38 cellular contexts compared by ENCODE assay signal in the genomic region with DNA sequence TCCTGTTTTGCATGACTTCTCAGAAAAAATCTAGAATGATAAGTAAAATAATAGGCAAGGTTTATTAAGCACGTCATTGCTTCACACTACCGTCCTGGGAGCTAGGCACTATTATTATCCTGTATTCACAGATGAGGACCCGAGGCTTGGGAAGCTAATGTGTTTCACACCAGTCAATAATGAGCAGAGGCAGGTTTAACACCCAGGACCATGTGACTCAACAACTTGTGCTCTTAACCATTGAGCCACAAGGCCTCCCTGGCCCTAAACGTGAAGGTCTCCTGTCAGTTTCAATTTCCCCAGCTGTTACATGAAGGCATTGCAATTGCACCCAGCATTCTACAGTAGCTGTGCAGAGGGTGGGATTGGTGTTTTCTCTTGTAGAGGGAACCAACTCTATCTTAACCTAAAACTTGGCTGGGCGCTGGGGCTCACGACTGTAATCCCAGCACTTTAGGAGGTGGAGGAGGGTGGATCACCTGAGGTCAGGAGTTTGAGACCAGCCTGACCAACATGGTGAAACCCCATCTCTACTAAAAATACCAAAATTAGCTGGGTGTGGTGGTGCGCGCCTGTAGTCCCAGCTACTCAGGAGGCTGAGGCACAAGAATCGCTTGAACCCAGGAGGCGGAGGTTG.
DNase-seq lines count a peak whose midpoint lies in the region; ATAC-seq, FAIRE-seq and TF ChIP-seq lines count a peak whose summit lies in the region.
"Had no signal": no experiment of that assay in that cellular context is flagged by ENCODE, and none has a peak within 500 bp of the region (broad histone marks: within the 10 kb centered on the region; RNA-seq: fewer than 3 reads in every experiment).

No MANE protein-coding gene starts in this region.

- intact Hi-C loops in K562 (cut with micrococcal nuclease) (no loop called here), right lobe of liver (cut with DNase I) (no loop called here)

- in situ Hi-C loops in K562 (cut with MboI) = no loop called here

- no peak overlapping the region for H3K4me2 ChIP-seq in K562 (ENCODE audit: insufficient read depth, low read length)

- no peak overlapping the region for H3K4me3 Mint-ChIP-seq in stimulated activated naive CD8-positive, alpha-beta T cell treated with anti-CD3 and anti-CD28 coated beads, Interleukin-15, amount 100 ng/mL, for 72 hours
- H3K4me3 Mint-ChIP-seq: activated CD8-positive, alpha-beta memory T cell treated with anti-CD3 and anti-CD28 coated beads, Interleukin-2, amount 10 ng/mL, durations not matched to agents 7 days and 5 days; activated T-cell treated with anti-CD3 and anti-CD28 coated beads, Interleukin-2, amount 50 U/mL, for 4 hours; central memory CD8-positive, alpha-beta T cell; dendritic cell treated with granulocyte-macrophage colony-stimulating factor and Interleukin-4, amounts not matched to agents 40 ng/mL and 50 ng/mL, for 4 days; endodermal cell; nephron progenitor cell; stimulated activated effector memory CD8-positive, alpha-beta T cell treated with anti-CD3 and anti-CD28 coated beads, Interleukin-12 subunit alpha, Interleukin-12 subunit beta, amount 100 ng/mL, for 72 hours had no signal

- no peaks in the 10 kb centered on the region for H4K20me1 ChIP-seq in K562 (replicated peaks; ENCODE audit: control insufficient read depth, insufficient read depth, low read length)

- no peak; the same call in 2 of the 3 replicates for ATAC-seq in K562
- ATAC-seq in right lobe of liver = peak in 3 of 4 donors; percentile 22 to 49 (median 32)
- ATAC-seq in stimulated activated naive CD8-positive, alpha-beta T cell treated with anti-CD3 and anti-CD28 coated beads, Interleukin-15, amount 100 ng/mL, for 72 hours = peak; percentile 31
- ATAC-seq in GM21360 (IDR thresholded peaks at IDR 0.05; ENCODE audit: unreplicated experiment) = no peak
- ATAC-seq: activated CD8-positive, alpha-beta memory T cell treated with anti-CD3 and anti-CD28 coated beads, Interleukin-2, amount 10 ng/mL, durations not matched to agents 7 days and 5 days; activated T-cell treated with anti-CD3 and anti-CD28 coated beads, Interleukin-2, amount 50 U/mL, for 4 hours; esophagus mucosa; foreskin keratinocyte; lower lobe of right lung; stimulated activated effector memory CD8-positive, alpha-beta T cell treated with anti-CD3 and anti-CD28 coated beads, Interleukin-12 subunit alpha, Interleukin-12 subunit beta, amount 100 ng/mL, for 72 hours had no signal

- H3K27ac ChIP-seq in K562 (ENCODE audit: extremely low read depth, low read depth, low read length) (no peak overlapping the region), right lobe of liver (peak overlapping the region; percentile 20 to 67 (median 57))
- H3K27ac ChIP-seq: 22Rv1, adrenal gland, foreskin keratinocyte, HL-60, lower lobe of right lung, upper lobe of left lung had no signal

- TF ChIP-seq CTCF in K562 (IDR thresholded peaks at IDR 0.05 in 2 of 3, conservative IDR thresholded peaks at IDR 0.05 in 1 of 3; ENCODE audit: insufficient read depth in 2 of 3, low read depth in 1 of 3, low read length in 3 of 3) (no peak), right lobe of liver (IDR thresholded peaks at IDR 0.05) (no peak)

- H3K36me3 ChIP-seq in K562 (ENCODE audit: control insufficient read depth, insufficient read depth, low read length) = no peaks in the 10 kb centered on the region
- H3K36me3 ChIP-seq in right lobe of liver = no peaks in the 10 kb centered on the region
- H3K36me3 ChIP-seq: adrenal gland, lower lobe of right lung, upper lobe of left lung had no signal

- peaks cover 7% of the 10 kb centered on the region in 2 donors for H3K9me3 Mint-ChIP-seq in stimulated activated naive CD8-positive, alpha-beta T cell treated with anti-CD3 and anti-CD28 coated beads, Interleukin-15, amount 100 ng/mL, for 72 hours
- H3K9me3 Mint-ChIP-seq: central memory CD8-positive, alpha-beta T cell; endodermal cell; nephron progenitor cell had no signal

- peak overlapping the region; percentile 10 for H2AFZ ChIP-seq in K562 (ENCODE audit: low read depth, low read length)

- H3K9me1 ChIP-seq in K562 (ENCODE audit: control insufficient read depth, insufficient read depth, low read length) = no peaks in the 10 kb centered on the region

- H3K79me2 ChIP-seq in K562 (ENCODE audit: control insufficient read depth, insufficient read depth, low read length) = no peaks in the 10 kb centered on the region

- CTCF ChIA-PET in K562 (lab: Yijun Ruan, JAX; ENCODE audit: low intra/inter-chr PET ratio) = no interaction called here

- H3K27me3 Mint-ChIP-seq in stimulated activated naive CD8-positive, alpha-beta T cell treated with anti-CD3 and anti-CD28 coated beads, Interleukin-15, amount 100 ng/mL, for 72 hours = no peaks in the 10 kb centered on the region
- H3K27me3 Mint-ChIP-seq: activated CD8-positive, alpha-beta memory T cell treated with anti-CD3 and anti-CD28 coated beads, Interleukin-2, amount 10 ng/mL, durations not matched to agents 7 days and 5 days; central memory CD8-positive, alpha-beta T cell; dendritic cell treated with granulocyte-macrophage colony-stimulating factor and Interleukin-4, amounts not matched to agents 40 ng/mL and 50 ng/mL, for 4 days had no signal

- BruUV-seq in K562 (replicated peaks; lab: Mats Ljungman, UMichigan) = no TSS peak

- no peak for TF ChIP-seq RAD21 in K562 (CRISPR knock-in tag; conservative IDR thresholded peaks at IDR 0.05 in 1 of 2, IDR thresholded peaks at IDR 0.05 in 1 of 2)

- H3K27me3 ChIP-seq in K562 (ENCODE audit: control insufficient read depth in 2 of 2, insufficient read depth in 2 of 2, low read length in 2 of 2) (no peaks in the 10 kb centered on the region), right lobe of liver (no peaks in the 10 kb centered on the region)
- H3K27me3 ChIP-seq: adrenal gland, foreskin keratinocyte, upper lobe of left lung had no signal

- 56% methylated on average over 7 of the region's 10 CpGs for WGBS in K562 (ENCODE audit: insufficient coverage, low coverage, missing lambda C conversion rate)
- WGBS in right lobe of liver (ENCODE audit: insufficient coverage, low coverage, low lambda C conversion rate, missing lambda C conversion rate) = 57% methylated on average over 8 of the region's 10 CpGs

- peak overlapping the region in 1 of 2 donors; percentile 78 for H3K27ac Mint-ChIP-seq in stimulated activated naive CD8-positive, alpha-beta T cell treated with anti-CD3 and anti-CD28 coated beads, Interleukin-15, amount 100 ng/mL, for 72 hours
- H3K27ac Mint-ChIP-seq: endodermal cell; nephron progenitor cell; stimulated activated effector memory CD8-positive, alpha-beta T cell treated with anti-CD3 and anti-CD28 coated beads, Interleukin-12 subunit alpha, Interleukin-12 subunit beta, amount 100 ng/mL, for 72 hours had no signal

- TF ChIP-seq EP300 in K562 (IDR thresholded peaks at IDR 0.05; ENCODE audit: low read length) = no peak

- H3K9me3 ChIP-seq in K562 (replicated peaks; ENCODE audit: control insufficient read depth, insufficient read depth, low read depth, low read length) (no peaks in the 10 kb centered on the region), right lobe of liver (no peaks in the 10 kb centered on the region)
- H3K9me3 ChIP-seq: adrenal gland, lower lobe of right lung, upper lobe of left lung had no signal

- TF ChIP-seq POLR2A in K562 (conservative IDR thresholded peaks at IDR 0.05) (no peak), right lobe of liver (IDR thresholded peaks at IDR 0.05) (no peak)

- peak; percentile 42 for DNase-seq in NCI-H2227 (lab: John Stamatoyannopoulos, UW; ENCODE audit: unreplicated experiment)
- DNase-seq in NCI-H2227 treated with DMSO at 0.1 percent for 48 hours (lab: John Stamatoyannopoulos, UW) = no peak
- DNase-seq in K562 (ENCODE audit: extremely low read depth in 1 of 4, low spot score in 3 of 4) = no peak
- no peak for DNase-seq in right lobe of liver
- no peak for DNase-seq in stimulated activated naive CD8-positive, alpha-beta T cell treated with anti-CD3 and anti-CD28 coated beads, Interleukin-15, amount 100 ng/mL, for 72 hours
- DNase-seq in NCI-H146 treated with DMSO at 0.1 percent for 48 hours (lab: John Stamatoyannopoulos, UW; ENCODE audit: unreplicated experiment) = no peak
- DNase-seq in KG1 (lab: John Stamatoyannopoulos, UW) = no peak
- DNase-seq: activated CD4-positive, alpha-beta T cell treated with anti-CD3 and anti-CD28 coated beads, Interleukin-2, amount 50 U/mL, for 1 hour; activated CD4-positive, CD25-positive, alpha-beta regulatory T cell; activated CD8-positive, alpha-beta memory T cell treated with anti-CD3 and anti-CD28 coated beads, Interleukin-2, amount 10 ng/mL, durations not matched to agents 7 days and 5 days; activated gamma-delta T cell treated with Interleukin-2 at 50 U/mL for 16 hours; activated T-cell treated with anti-CD3 and anti-CD28 coated beads, Interleukin-2, amount 50 U/mL, for 4 hours; adrenal gland; Calu3; DMS79 treated with DMSO at 0.1 percent for 48 hours; endodermal cell; foreskin keratinocyte; head of caudate nucleus; Kasumi-1; lower lobe of right lung; NCI-H1417; NCI-H2081; NCI-H226; NCI-H69; nephron progenitor cell; RPMI8226; stimulated activated CD4-positive, alpha-beta T cell treated with anti-CD3 and anti-CD28 coated beads, Interleukin-15, amount 100 ng/mL, for 24 hours; upper lobe of left lung had no signal

- H3K4me3 ChIP-seq in K562 (no peak overlapping the region), right lobe of liver (peak overlapping the region in 1 of 3 donors; percentile 31)
- H3K4me3 ChIP-seq: adrenal gland, lower lobe of right lung, upper lobe of left lung had no signal

- POLR2A ChIA-PET in K562 (lab: Yijun Ruan, JAX) = no interaction called here

- H3K4me1 ChIP-seq in K562 (replicated peaks in 1 of 2; ENCODE audit: control insufficient read depth in 2 of 2, insufficient read depth in 2 of 2, low read length in 2 of 2) = no peaks in the 10 kb centered on the region; a peak in 2 of 5 replicates
- peaks cover 0 to 13% (median 3%) of the 10 kb centered on the region in 4 donors for H3K4me1 ChIP-seq in right lobe of liver
- H3K4me1 ChIP-seq: adrenal gland, foreskin keratinocyte, lower lobe of right lung had no signal

- H3K9ac ChIP-seq in K562 (ENCODE audit: insufficient read depth in 1 of 2, low read depth in 2 of 2, low read length in 2 of 2) = no peak overlapping the region

- no peak for FAIRE-seq in K562 (lab: Jason Lieb, UNC)
- FAIRE-seq: GM18507, GM19239, H1 had no signal

- H3K4me1 Mint-ChIP-seq in stimulated activated naive CD8-positive, alpha-beta T cell treated with anti-CD3 and anti-CD28 coated beads, Interleukin-15, amount 100 ng/mL, for 72 hours = peaks cover 76% of the 10 kb centered on the region

TF ChIP-seq in K562, 482 proteins besides CTCF, POLR2A, EP300 and RAD21:
- TF ChIP-seq GABPB1 (CRISPR knock-in tag; IDR thresholded peaks at IDR 0.05) (no peak), RFX1 (IDR thresholded peaks at IDR 0.05) (0 out of 2 replicates have a peak, but pooled peaks have one; percentile 13)

Comparison
In these comparisons a context has a peak if more than half of its experiments do, and no peak if none do; other contexts are left out.
1. ATAC-seq: peak in right lobe of liver (3 of 4) and stimulated activated naive CD8-positive, alpha-beta T cell treated with anti-CD3 and anti-CD28 coated beads, Interleukin-15, amount 100 ng/mL, for 72 hours (single experiment); none in K562 (single experiment) and GM21360 (single experiment).